In the genomic region with DNA sequence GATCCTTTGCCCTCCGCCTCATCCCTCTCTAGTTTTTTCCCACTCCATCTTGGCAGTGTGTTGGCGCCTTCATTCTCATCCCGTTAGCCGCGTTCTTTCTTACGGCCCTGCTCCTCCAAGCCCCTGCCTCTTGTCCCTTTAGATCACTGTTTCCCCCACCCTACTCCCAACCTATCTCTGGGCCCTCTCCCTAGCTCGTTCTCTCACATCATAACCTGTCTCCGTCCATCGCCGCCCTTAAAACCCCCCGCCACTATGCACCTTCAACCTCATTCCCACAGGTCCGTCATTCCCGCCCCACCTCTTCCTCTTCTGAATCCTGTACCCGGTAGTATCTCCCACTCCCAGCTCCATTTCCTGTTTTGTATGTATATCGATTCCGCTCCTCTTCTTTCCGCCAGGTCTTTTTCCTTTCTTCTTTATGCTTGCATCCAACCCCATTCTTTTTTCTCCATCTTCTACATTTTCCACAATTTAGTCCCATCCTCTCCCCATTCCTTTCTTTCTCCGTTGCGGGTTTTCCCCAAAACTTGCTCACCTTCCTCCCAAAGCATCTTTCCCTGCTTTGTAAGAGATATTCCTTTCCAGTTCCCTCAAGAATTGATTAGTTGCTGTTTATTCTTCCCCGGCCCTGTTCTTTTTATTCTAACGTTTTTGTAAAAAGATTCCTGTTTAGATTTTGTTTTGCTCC, we compare ENCODE assay signal across 8 cellular contexts. TPM values are rescaled to one million over a fixed set of nuclear protein-coding genes. Genes with fewer than 3 reads are reported as not detected.
DNase-seq lines count a peak whose midpoint lies in the region; ATAC-seq, FAIRE-seq and TF ChIP-seq lines count a peak whose summit lies in the region.

No MANE protein-coding gene starts in this region.

- no peaks in the 10 kb centered on the region for H3K9me3 ChIP-seq in BE2C
- no peaks in the 10 kb centered on the region for H3K9me3 ChIP-seq in HUES48 (ENCODE audit: control insufficient read depth, insufficient read depth, low read length)
- no peaks in the 10 kb centered on the region for H3K9me3 ChIP-seq in pancreas

- TF ChIP-seq CTCF in BE2C (IDR thresholded peaks at IDR 0.05; ENCODE audit: low read depth, low read length) (no peak), fibroblast of villous mesenchyme (IDR thresholded peaks at IDR 0.05; ENCODE audit: insufficient read depth, low read depth, low read length) (no peak), pancreas (IDR thresholded peaks at IDR 0.05) (no peak), GM13976 (IDR thresholded peaks at IDR 0.05; ENCODE audit: borderline replicate concordance, control extremely low read depth, extremely low read depth, insufficient read depth, missing control alignments) (no peak)

- H3K36me3 Mint-ChIP-seq in activated CD4-positive, alpha-beta T cell treated with anti-CD3 and anti-CD28 coated beads, Interleukin-2, amount 10 ng/mL, durations not matched to agents 7 days and 5 days (ENCODE audit: low read depth) = no peaks in the 10 kb centered on the region

- H3K27ac Mint-ChIP-seq in activated CD4-positive, alpha-beta T cell treated with anti-CD3 and anti-CD28 coated beads, Interleukin-2, amount 10 ng/mL, durations not matched to agents 7 days and 5 days = no peak overlapping the region

- H3K4me1 ChIP-seq in BE2C (peaks cover 25% of the 10 kb centered on the region), HUES48 (ENCODE audit: control insufficient read depth, insufficient read depth, low read length) (peaks cover 39% of the 10 kb centered on the region), pancreas (peaks cover 0 to 3% (median 0%) of the 10 kb centered on the region in 3 donors)

- intact Hi-C loops in pancreas (cut with DNase I) = no loop called here

- H3K36me3 ChIP-seq in BE2C (no peaks in the 10 kb centered on the region), HUES48 (ENCODE audit: control insufficient read depth, insufficient read depth, low read length) (0 out of 2 replicates have a peak, but pooled peaks cover 8% of the 10 kb centered on the region), pancreas (no peaks in the 10 kb centered on the region)

- peak overlapping the region; percentile 61 for H3K9ac ChIP-seq in HUES48 (ENCODE audit: low read depth, low read length)

- CTCF ChIA-PET in activated CD4-positive, alpha-beta T cell treated with anti-CD3 and anti-CD28 coated beads, Interleukin-2, amount 10 ng/mL, durations not matched to agents 7 days and 5 days (lab: Charles Lee) = interaction anchor here (1.1 kb wide), 1 partner anchor 20 kb away, joined by 4 read pairs; no protein-coding TSS in a partner anchor

- POLR2A ChIA-PET in activated CD4-positive, alpha-beta T cell treated with anti-CD3 and anti-CD28 coated beads, Interleukin-2, amount 10 ng/mL, durations not matched to agents 7 days and 5 days (lab: Charles Lee) = no interaction called here

- ATAC-seq in pancreas (peak in 3 of 4 donors; percentile 5 to 49 (median 10)), HG03571 (IDR thresholded peaks at IDR 0.05; ENCODE audit: unreplicated experiment) (no peak)

- FAIRE-seq in pancreas (lab: Jason Lieb, UNC) = no peak

- peak overlapping the region; percentile 44 for H3K27ac ChIP-seq in HUES48 (ENCODE audit: low read depth, low read length)
- H3K27ac ChIP-seq in pancreas = peak overlapping the region in 3 of 4 donors; percentile 64 to 80 (median 73)

- H3K4me3 Mint-ChIP-seq in activated CD4-positive, alpha-beta T cell treated with anti-CD3 and anti-CD28 coated beads, Interleukin-2, amount 10 ng/mL, durations not matched to agents 7 days and 5 days = no peak overlapping the region

- in situ Hi-C loops in GM13976 (cut with MboI; ENCODE audit: low sequenced_read_pairs, unreplicated experiment) = no loop called here

- no peaks in the 10 kb centered on the region for H3K27me3 ChIP-seq in BE2C
- no peaks in the 10 kb centered on the region for H3K27me3 ChIP-seq in HUES48 (ENCODE audit: control insufficient read depth, insufficient read depth, low read length)
- H3K27me3 ChIP-seq in pancreas = no peaks in the 10 kb centered on the region

- peaks cover 19% of the 10 kb centered on the region for H3K4me1 Mint-ChIP-seq in activated CD4-positive, alpha-beta T cell treated with anti-CD3 and anti-CD28 coated beads, Interleukin-2, amount 10 ng/mL, durations not matched to agents 7 days and 5 days

- H3K4me3 ChIP-seq in BE2C (ENCODE audit: low read depth, low read length) = peak overlapping the region; percentile 74
- peak overlapping the region; percentile 97 for H3K4me3 ChIP-seq in HUES48 (ENCODE audit: low read depth, low read length)
- peak overlapping the region; percentile 94 for H3K4me3 ChIP-seq in fibroblast of villous mesenchyme (ENCODE audit: low read depth, low read length)
- H3K4me3 ChIP-seq in pancreas = peak overlapping the region; percentile 49 to 93 (median 64)

- peak; percentile 46 for DNase-seq in BE2C
- peak; percentile 64 to 69 for DNase-seq in SHP77 (lab: John Stamatoyannopoulos, UW)
- peak; percentile 45 for DNase-seq in fibroblast of villous mesenchyme (ENCODE audit: low read depth)
- DNase-seq in pancreas = peak in 1 of 6 donors; percentile 30
- DNase-seq in activated CD4-positive, alpha-beta T cell treated with anti-CD3 and anti-CD28 coated beads, Interleukin-2, amount 10 ng/mL, durations not matched to agents 7 days and 5 days = no peak
- DNase-seq in GM13976 (ENCODE audit: low spot score) = no peak

- peaks cover 7% of the 10 kb centered on the region for H3K27me3 Mint-ChIP-seq in activated CD4-positive, alpha-beta T cell treated with anti-CD3 and anti-CD28 coated beads, Interleukin-2, amount 10 ng/mL, durations not matched to agents 7 days and 5 days

- WGBS in pancreas, 2 donors = 3 to 4% methylated on average over 21 of the region's 21 CpGs

- no peaks in the 10 kb centered on the region for H3K9me3 Mint-ChIP-seq in activated CD4-positive, alpha-beta T cell treated with anti-CD3 and anti-CD28 coated beads, Interleukin-2, amount 10 ng/mL, durations not matched to agents 7 days and 5 days

RNA-seq across cellular contexts. Expression of a gene that starts 0.7 kb away (rescaled TPM):
- polyA plus RNA-seq in BE2C (2012; ENCODE audit: insufficient read depth, insufficient read length, low read depth) = 5.3 TPM
- 15.8 and 21.6 TPM in 2 replicates for total RNA-seq in fibroblast of villous mesenchyme
- total RNA-seq in pancreas = 10 to 100 TPM in 3 of 6 donors, 1 to 10 TPM in 3; 5.5 to 15.1 (median 9.8) TPM
- polyA plus RNA-seq in pancreas = 10 to 100 TPM; 27.8 to 39.0 TPM
- 1 to 10 TPM; 2.3 to 3.6 TPM for total RNA-seq in activated CD4-positive, alpha-beta T cell treated with anti-CD3 and anti-CD28 coated beads, Interleukin-2, amount 10 ng/mL, durations not matched to agents 7 days and 5 days

RNA-seq across cellular contexts. Expression of a gene that starts 58.9 kb away (rescaled TPM):
- 19.1 TPM for polyA plus RNA-seq in BE2C (2012; ENCODE audit: insufficient read depth, insufficient read length, low read depth)
- total RNA-seq in fibroblast of villous mesenchyme (3.2 and 4.7 TPM in 2 replicates), pancreas (1 to 10 TPM in 4 of 6 donors, under 1 TPM in 2; 0.71 to 6.1 (median 2.0) TPM)
- polyA plus RNA-seq in pancreas = 1 to 10 TPM in 1 of 2 donors, under 1 TPM in 1; 0.87 to 2.7 TPM
- 10 to 100 TPM; 21.2 to 22.8 TPM for total RNA-seq in activated CD4-positive, alpha-beta T cell treated with anti-CD3 and anti-CD28 coated beads, Interleukin-2, amount 10 ng/mL, durations not matched to agents 7 days and 5 days

Comparison
In these comparisons a context has a peak if more than half of its experiments do, and no peak if none do; other contexts are left out.
1. DNase-seq: peak in BE2C (single experiment), SHP77 (2 of 2) and fibroblast of villous mesenchyme (single experiment); none in activated CD4-positive, alpha-beta T cell treated with anti-CD3 and anti-CD28 coated beads, Interleukin-2, amount 10 ng/mL, durations not matched to agents 7 days and 5 days (single experiment) and GM13976 (single experiment).
2. Peak in every context shown above with its lines, with median percentiles within 50 percentile points of each other: H3K4me3 ChIP-seq.